In genomic region chr1:87273291-87273690, GRCh38 we compare ENCODE assay signal across 14 cellular contexts.
"Had no signal": no experiment of that assay in that cellular context is flagged by ENCODE, and none has a peak within 500 bp of the region (broad histone marks: within the 10 kb centered on the region; RNA-seq: fewer than 3 reads in every experiment).

No MANE protein-coding gene starts in this region.

- ATAC-seq: esophagus mucosa; gastrocnemius medialis; natural killer cell; sciatic nerve; stimulated activated memory B cell treated with anti-CD40 and anti-IgM and Interleukin-4, amounts not matched to agents 10 μg/mL and 1 μg/mL and 100 μg/mL, for 72 hours had no signal

- H3K9me3 ChIP-seq: gastrocnemius medialis, spleen, tibial artery, upper lobe of left lung, uterus had no signal

- H3K27me3 ChIP-seq: gastrocnemius medialis, spleen, tibial artery, upper lobe of left lung, uterus had no signal

- H3K36me3 ChIP-seq: gastrocnemius medialis, spleen, tibial artery, upper lobe of left lung, uterus had no signal

- H3K4me1 ChIP-seq: spleen, tibial artery, upper lobe of left lung, uterus had no signal

- H3K27ac ChIP-seq: gastrocnemius medialis, spleen, tibial artery, upper lobe of left lung, uterus had no signal

- H3K4me3 ChIP-seq: gastrocnemius medialis, spleen, tibial artery, upper lobe of left lung, uterus had no signal

- DNase-seq: gastrocnemius medialis; kidney glomerular epithelial cell; natural killer cell; posterior cingulate gyrus; spleen; stimulated activated CD4-positive, alpha-beta T cell treated with anti-CD3 and anti-CD28 coated beads, Interleukin-15, amount 100 ng/mL, for 24 hours; stimulated activated CD4-positive, alpha-beta T cell treated with anti-CD3 and anti-CD28 coated beads, Interleukin-1b, Interleukin-23, amount 100 ng/mL, for 48 hours; stimulated activated CD4-positive, alpha-beta T cell treated with anti-CD3 and anti-CD28 coated beads, Interleukin-4, amount 100 ng/mL, for 24 hours; tibial artery; uterus had no signal
